ENCODE assay signal across 8 cellular contexts in genomic region chr2:223943561-223944008, GRCh38. TPM values are rescaled to one million over a fixed set of nuclear protein-coding genes. Genes with fewer than 3 reads are reported as not detected.
DNase-seq lines count a peak whose midpoint lies in the region; ATAC-seq and TF ChIP-seq lines count a peak whose summit lies in the region.

No MANE protein-coding gene starts in this region.

- no TSS peak for BruUV-seq in Panc1 (replicated peaks; lab: Mats Ljungman, UMichigan)

- H3K27ac ChIP-seq in Panc1 (ENCODE audit: low read length): peak overlapping the region; percentile 83
- no peak overlapping the region for H3K27ac ChIP-seq in neural cell (ENCODE audit: low read length)

- CTCF ChIA-PET in Panc1 (lab: Charles Lee): no interaction called here

- intact Hi-C loops in Panc1 (cut with micrococcal nuclease; ENCODE audit: unreplicated experiment): no loop called here

- H3K79me2 ChIP-seq in neural cell (replicated peaks; ENCODE audit: insufficient read depth, low read length): peaks cover 19% of the 10 kb centered on the region

- peak overlapping the region; percentile 81 for H3K4me3 ChIP-seq in GM12865 (ENCODE audit: low read depth, low read length)
- peak overlapping the region; percentile 83 to 87 for H3K4me3 ChIP-seq in Panc1 (ENCODE audit: low read depth in 2 of 2, low read length in 2 of 2)
- H3K4me3 ChIP-seq in endocrine pancreas (ENCODE audit: control insufficient read depth, insufficient read depth, low read length): peak overlapping the region; percentile 81
- peak overlapping the region; percentile 96 for H3K4me3 ChIP-seq in neural cell (ENCODE audit: low read length)

- TF ChIP-seq CTCF in GM12865 (IDR thresholded peaks at IDR 0.05; ENCODE audit: insufficient read depth, low read depth, low read length, missing control alignments) (no peak), Panc1 (IDR thresholded peaks at IDR 0.05) (no peak), neural cell (IDR thresholded peaks at IDR 0.05; ENCODE audit: poor library complexity, severe bottlenecking) (no peak)

- H3K9ac ChIP-seq in endocrine pancreas (ENCODE audit: control insufficient read depth, insufficient read depth, low read length) (peak overlapping the region; percentile 7), neural cell (ENCODE audit: low read length) (peak overlapping the region; percentile 86)

- H2AFZ ChIP-seq in neural cell (ENCODE audit: low read depth, low read length): no peak overlapping the region

- in situ Hi-C loops in Panc1 (cut with HindIII; ENCODE audit: low pct_unique_long_range_greater_than_20kb, low sequenced_read_pairs): no loop called here

- no peaks in the 10 kb centered on the region; the same call in 1 of the 2 replicates for H3K36me3 ChIP-seq in Panc1 (ENCODE audit: control insufficient read depth, insufficient read depth, low read length)
- no peaks in the 10 kb centered on the region for H3K36me3 ChIP-seq in endocrine pancreas (ENCODE audit: control insufficient read depth, insufficient read depth, low read length)
- H3K36me3 ChIP-seq in neural cell (ENCODE audit: insufficient read depth, low read length): no peaks in the 10 kb centered on the region

- peak; percentile 36; the same call in 1 of the 2 replicates for ATAC-seq in Panc1
- no peak for ATAC-seq in GM19023 (IDR thresholded peaks at IDR 0.05; ENCODE audit: unreplicated experiment)
- ATAC-seq in HG03097 (IDR thresholded peaks at IDR 0.05; ENCODE audit: low FRiP score, unreplicated experiment): no peak

- H3K27me3 ChIP-seq in Panc1 (ENCODE audit: control insufficient read depth, insufficient read depth, low read length): no peaks in the 10 kb centered on the region
- no peaks in the 10 kb centered on the region for H3K27me3 ChIP-seq in endocrine pancreas (ENCODE audit: control insufficient read depth, insufficient read depth, low read length)
- no peaks in the 10 kb centered on the region for H3K27me3 ChIP-seq in neural cell (ENCODE audit: insufficient read depth, low read depth, low read length)

- no peaks in the 10 kb centered on the region for H3F3A ChIP-seq in neural cell (ENCODE audit: insufficient read depth, low read length, poor library complexity, severe bottlenecking)

- no peak for TF ChIP-seq EP300 in neural cell (conservative IDR thresholded peaks at IDR 0.05; ENCODE audit: poor library complexity, severe bottlenecking)

- no peaks in the 10 kb centered on the region for H3K9me2 ChIP-seq in neural cell (ENCODE audit: insufficient read depth, low read length)

- H3K4me2 ChIP-seq in neural cell (ENCODE audit: low read length): peak overlapping the region; percentile 86

- H3K4me1 ChIP-seq in Panc1 (ENCODE audit: control insufficient read depth, insufficient read depth, low read length) (peaks cover 16% of the 10 kb centered on the region), endocrine pancreas (ENCODE audit: control insufficient read depth, insufficient read depth, low read length) (no peaks in the 10 kb centered on the region)

- H4K20me1 ChIP-seq in neural cell (ENCODE audit: insufficient read depth): no peaks in the 10 kb centered on the region

- no peak for DNase-seq in GM12865 (ENCODE audit: low read depth)
- no peak for DNase-seq in Panc1 (ENCODE audit: low read depth, low spot score)
- no peak for DNase-seq in NCI-H82 (lab: John Stamatoyannopoulos, UW)
- DNase-seq in NCI-H1105 treated with DMSO at 0.1 percent for 48 hours (lab: John Stamatoyannopoulos, UW): no peak

- POLR2A ChIA-PET in Panc1 (lab: Charles Lee): interaction anchor here (0.7 kb wide), 1 partner anchor 301 kb away, joined by 3 read pairs; no protein-coding TSS in a partner anchor

- no peak for TF ChIP-seq RAD21 in neural cell (conservative IDR thresholded peaks at IDR 0.05)

- H3K9me3 ChIP-seq in Panc1 (ENCODE audit: control insufficient read depth, insufficient read depth, low read depth, low read length) (no peaks in the 10 kb centered on the region), endocrine pancreas (ENCODE audit: control insufficient read depth, low read length) (no peaks in the 10 kb centered on the region), neural cell (ENCODE audit: low read length) (no peaks in the 10 kb centered on the region)

TF ChIP-seq in neural cell, 6 proteins besides CTCF, POLR2A, EP300 and RAD21:
- TF ChIP-seq REST (IDR thresholded peaks at IDR 0.05; ENCODE audit: borderline replicate concordance) (no peak), EZH2 (IDR thresholded peaks at IDR 0.05; ENCODE audit: borderline replicate concordance, insufficient read depth, low read length, poor library complexity, severe bottlenecking) (no peak), MXI1 (conservative IDR thresholded peaks at IDR 0.05; ENCODE audit: poor library complexity, severe bottlenecking) (no peak), POLR2AphosphoS5 (IDR thresholded peaks at IDR 0.05) (no peak), TAF1 (IDR thresholded peaks at IDR 0.05; ENCODE audit: low read depth) (no peak), SMC3 (conservative IDR thresholded peaks at IDR 0.05; ENCODE audit: poor library complexity) (no peak)
TF ChIP-seq in neural cell: peak in this region for 0.

RNA-seq across cellular contexts. Expression of gene WDFY1, which starts 1.6 kb away (rescaled TPM):
- total RNA-seq in Panc1 (2021; ENCODE audit: unreplicated experiment): 48.5 TPM
- polyA plus RNA-seq in Panc1 (2012; ENCODE audit: insufficient read length): 47.8 TPM
- polyA plus RNA-seq in neural cell: 49.4 and 51.2 TPM in 2 replicates
- 97.9 and 102 TPM in 2 replicates for polyA minus RNA-seq in neural cell

RNA-seq across cellular contexts. Expression of gene MRPL44, which starts 13.7 kb away (rescaled TPM):
- 27.8 TPM for total RNA-seq in Panc1 (2021; ENCODE audit: unreplicated experiment)
- 18.3 TPM for polyA plus RNA-seq in Panc1 (2012; ENCODE audit: insufficient read length)
- 64.1 and 70.6 TPM in 2 replicates for polyA plus RNA-seq in neural cell
- 75.5 and 83.1 TPM in 2 replicates for polyA minus RNA-seq in neural cell
